11 cellular contexts compared by ENCODE assay signal in the genomic region with DNA sequence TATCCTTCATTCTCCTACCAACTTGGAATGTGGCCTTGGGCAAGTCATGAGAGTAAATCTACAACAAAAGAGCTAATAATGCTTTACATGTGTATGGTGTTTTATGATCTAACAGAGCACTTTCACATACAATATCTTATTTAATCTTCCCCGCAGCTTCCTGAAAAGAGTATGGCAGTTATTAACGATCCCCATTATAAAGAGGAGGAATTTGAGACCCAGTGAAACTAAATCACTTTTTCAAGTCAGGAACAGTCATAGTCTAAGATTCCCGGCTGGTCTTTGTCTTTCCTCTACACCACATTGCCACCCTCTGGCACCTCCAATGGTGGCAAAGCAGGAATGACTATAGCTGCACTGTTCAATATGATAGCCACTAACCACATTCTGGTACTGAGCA.
DNase-seq lines count a peak whose midpoint lies in the region; ATAC-seq, FAIRE-seq and TF ChIP-seq lines count a peak whose summit lies in the region.
"Had no signal": no experiment of that assay in that cellular context is flagged by ENCODE, and none has a peak within 500 bp of the region (broad histone marks: within the 10 kb centered on the region; RNA-seq: fewer than 3 reads in every experiment).

No MANE protein-coding gene starts in this region.

- intact Hi-C loops in HepG2 (cut with micrococcal nuclease; ENCODE audit: unreplicated experiment) = no loop called here

- no peak for DNase-seq in AG09309 (ENCODE audit: low read depth)
- DNase-seq in HPDE6-E6E7 (ENCODE audit: extremely low spot score) = peak; percentile 23
- peak; percentile 45 for DNase-seq in astrocyte (ENCODE audit: low read depth)
- DNase-seq in HepG2 (ENCODE audit: low spot score) = no peak
- DNase-seq in hippocampal formation (lab: John Stamatoyannopoulos, UW) = no peak
- DNase-seq in NAMALWA (ENCODE audit: low spot score) = no peak
- DNase-seq in NCI-H526 treated with DMSO at 0.1 percent for 48 hours (lab: John Stamatoyannopoulos, UW) = no peak
- DNase-seq: activated CD8-positive, alpha-beta memory T cell treated with anti-CD3 and anti-CD28 coated beads, Interleukin-2, amount 50 U/mL, for 4 hours; NCI-H1694 treated with DMSO at 0.1 percent for 48 hours; spleen had no signal

- no peak overlapping the region for H3K4me3 Mint-ChIP-seq in astrocyte (ENCODE audit: unreplicated experiment)

- H3K27ac ChIP-seq in astrocyte (ENCODE audit: low read depth, low read length) (no peak overlapping the region), HepG2 (ENCODE audit: extremely low read length, insufficient read depth, low read length) (no peak overlapping the region)
- H3K27ac ChIP-seq: spleen had no signal

- H4K20me1 ChIP-seq in astrocyte (ENCODE audit: insufficient read depth, low read length) (no peaks in the 10 kb centered on the region), HepG2 (ENCODE audit: insufficient read depth, low read length) (no peaks in the 10 kb centered on the region)

- no peaks in the 10 kb centered on the region for H3K27me3 ChIP-seq in astrocyte (ENCODE audit: insufficient read depth, low read length)
- no peaks in the 10 kb centered on the region; a peak in 1 of 5 replicates for H3K27me3 ChIP-seq in HepG2 (ENCODE audit: control insufficient read depth in 1 of 2, insufficient read depth in 2 of 2, low read length in 2 of 2)

- TF ChIP-seq CTCF in AG09309 (IDR thresholded peaks at IDR 0.05; ENCODE audit: control insufficient read depth, insufficient read depth, low read depth, low read length, missing control alignments) = peak; percentile 48
- peak; percentile 38 for TF ChIP-seq CTCF in astrocyte (IDR thresholded peaks at IDR 0.05; ENCODE audit: insufficient read depth, low read depth, low read length)
- peak; percentile 31 for TF ChIP-seq CTCF in HepG2 (CRISPR knock-in tag; IDR thresholded peaks at IDR 0.05)

- H3K79me2 ChIP-seq in astrocyte (ENCODE audit: insufficient read depth, low read length) = peaks cover 4% of the 10 kb centered on the region
- H3K79me2 ChIP-seq in HepG2 (ENCODE audit: insufficient read depth, low read length) = no peaks in the 10 kb centered on the region

- TF ChIP-seq EP300 in HepG2 (IDR thresholded peaks at IDR 0.05; ENCODE audit: low read depth in 2 of 2, low read length in 2 of 2) = no peak
- no peak for TF ChIP-seq EP300 in HepG2 (CRISPR knock-in tag; IDR thresholded peaks at IDR 0.05; ENCODE audit: borderline replicate concordance)

- CTCF ChIA-PET in HepG2 (lab: Yijun Ruan, JAX; ENCODE audit: low intra/inter-chr PET ratio, low total read pairs) = no interaction called here

- POLR2A ChIA-PET in HepG2 (lab: Yijun Ruan, JAX) = no interaction called here

- H3K4me2 ChIP-seq in astrocyte (ENCODE audit: low read length) = no peak overlapping the region
- no peak overlapping the region for H3K4me2 ChIP-seq in HepG2 (ENCODE audit: low read depth, low read length)

- ATAC-seq in HepG2 (peak; percentile 74), HG03097 (IDR thresholded peaks at IDR 0.05; ENCODE audit: low FRiP score, unreplicated experiment) (no peak)

- no peak overlapping the region for H3K9ac ChIP-seq in astrocyte (ENCODE audit: low read length)
- no peak overlapping the region for H3K9ac ChIP-seq in HepG2 (ENCODE audit: insufficient read depth, low read depth, low read length)

- H2AFZ ChIP-seq in astrocyte (ENCODE audit: low read depth, low read length) (peak overlapping the region; percentile 27), HepG2 (ENCODE audit: low read length) (no peak overlapping the region)

- H3K4me1 ChIP-seq in astrocyte (ENCODE audit: insufficient read depth, low read length) (peaks cover 19% of the 10 kb centered on the region), HepG2 (ENCODE audit: insufficient read depth, low read length) (no peaks in the 10 kb centered on the region)
- H3K4me1 ChIP-seq: spleen had no signal

- in situ Hi-C loops in HepG2 (cut with HindIII; ENCODE audit: extremely low pct_ligation_motif_present, low pct_unique_long_range_greater_than_20kb) = no loop called here

- no peaks in the 10 kb centered on the region for H3K9me3 Mint-ChIP-seq in astrocyte (ENCODE audit: unreplicated experiment)

- H3K4me3 ChIP-seq in AG09309 (ENCODE audit: control insufficient read depth, low read depth, low read length) (no peak overlapping the region), astrocyte (ENCODE audit: insufficient read depth, low read depth, low read length) (no peak overlapping the region), HepG2 (replicated peaks in 1 of 3; ENCODE audit: insufficient read depth in 1 of 3, low read depth in 2 of 3, low read length in 3 of 3) (no peak overlapping the region)
- H3K4me3 ChIP-seq: spleen had no signal

- H3K4me1 Mint-ChIP-seq in astrocyte (ENCODE audit: low read depth, unreplicated experiment) = peaks cover 22% of the 10 kb centered on the region

- BruUV-seq in HepG2 (replicated peaks; lab: Mats Ljungman, UMichigan) = no TSS peak

- 2% methylated on average over 3 of the region's 3 CpGs for WGBS in HepG2 (ENCODE audit: low lambda C conversion rate)

- FAIRE-seq in astrocyte (lab: Jason Lieb, UNC) (peak; percentile 73), HepG2 (lab: Jason Lieb, UNC) (no peak)

- TF ChIP-seq RAD21 in HepG2 (CRISPR knock-in tag; IDR thresholded peaks at IDR 0.05) = no peak

- H3K36me3 ChIP-seq in astrocyte (ENCODE audit: insufficient read depth, low read length) (no peaks in the 10 kb centered on the region), HepG2 (replicated peaks in 1 of 2; ENCODE audit: control insufficient read depth in 1 of 2, insufficient read depth in 2 of 2, low read length in 2 of 2) (no peaks in the 10 kb centered on the region)
- H3K36me3 ChIP-seq: spleen had no signal

- peaks cover 5% of the 10 kb centered on the region for H3K36me3 Mint-ChIP-seq in astrocyte (ENCODE audit: low read depth, unreplicated experiment)

- no peak for TF ChIP-seq POLR2A in HepG2 (IDR thresholded peaks at IDR 0.05; ENCODE audit: insufficient read depth in 1 of 2, low read depth in 2 of 2, low read length in 2 of 2)

- no peaks in the 10 kb centered on the region for H3K27me3 Mint-ChIP-seq in astrocyte (ENCODE audit: low read depth, unreplicated experiment)

- no peaks in the 10 kb centered on the region for H3K9me3 ChIP-seq in astrocyte (ENCODE audit: insufficient read depth, low read depth, low read length)
- H3K9me3 ChIP-seq in HepG2 (ENCODE audit: low read length) = no peaks in the 10 kb centered on the region
- H3K9me3 ChIP-seq: spleen had no signal

- peak overlapping the region; percentile 35 for H3K27ac Mint-ChIP-seq in astrocyte (ENCODE audit: unreplicated experiment)

TF ChIP-seq in HepG2, 621 proteins besides CTCF, POLR2A, EP300 and RAD21 (continues in another document):
- no peak for TF ChIP-seq ZNF784 (CRISPR knock-in tag; IDR thresholded peaks at IDR 0.05; ENCODE audit: borderline replicate concordance)
- TF ChIP-seq ZNF44 (CRISPR knock-in tag; IDR thresholded peaks at IDR 0.05) = no peak
- no peak for TF ChIP-seq HNF1A (IDR thresholded peaks at IDR 0.05; ENCODE audit: low read depth)
- TF ChIP-seq HNF1A (CRISPR knock-in tag; IDR thresholded peaks at IDR 0.05; ENCODE audit: borderline replicate concordance) = no peak
- no peak for TF ChIP-seq HES4 (CRISPR knock-in tag; IDR thresholded peaks at IDR 0.05; ENCODE audit: borderline replicate concordance)
- TF ChIP-seq NR2C2 (CRISPR knock-in tag; IDR thresholded peaks at IDR 0.05; ENCODE audit: borderline replicate concordance) = no peak
- TF ChIP-seq ZNF256 (CRISPR knock-in tag; conservative IDR thresholded peaks at IDR 0.05) = no peak
- no peak for TF ChIP-seq KDM3A (CRISPR knock-in tag; IDR thresholded peaks at IDR 0.05; ENCODE audit: low read depth)
- no peak for TF ChIP-seq DNMT1 (CRISPR knock-in tag; IDR thresholded peaks at IDR 0.05)
- no peak for TF ChIP-seq NAIF1 (CRISPR knock-in tag; IDR thresholded peaks at IDR 0.05; ENCODE audit: borderline replicate concordance)
- no peak for TF ChIP-seq ZNF143 (CRISPR knock-in tag; IDR thresholded peaks at IDR 0.05)
- no peak for TF ChIP-seq ZMYM3 (CRISPR knock-in tag; IDR thresholded peaks at IDR 0.05)

Comparison
In these comparisons a context has a peak if more than half of its experiments do, and no peak if none do; other contexts are left out.
1. DNase-seq: peak in HPDE6-E6E7 (single experiment) and astrocyte (single experiment); none in AG09309 (single experiment), HepG2 (single experiment), hippocampal formation (0 of 2), NAMALWA (single experiment) and NCI-H526 treated with DMSO at 0.1 percent for 48 hours (single experiment).
2. Peak in every context shown above with its lines, with median percentiles within 50 percentile points of each other: CTCF ChIP-seq.